Comparison of ENCODE assay signal across 1 cellular context in the genomic region with DNA sequence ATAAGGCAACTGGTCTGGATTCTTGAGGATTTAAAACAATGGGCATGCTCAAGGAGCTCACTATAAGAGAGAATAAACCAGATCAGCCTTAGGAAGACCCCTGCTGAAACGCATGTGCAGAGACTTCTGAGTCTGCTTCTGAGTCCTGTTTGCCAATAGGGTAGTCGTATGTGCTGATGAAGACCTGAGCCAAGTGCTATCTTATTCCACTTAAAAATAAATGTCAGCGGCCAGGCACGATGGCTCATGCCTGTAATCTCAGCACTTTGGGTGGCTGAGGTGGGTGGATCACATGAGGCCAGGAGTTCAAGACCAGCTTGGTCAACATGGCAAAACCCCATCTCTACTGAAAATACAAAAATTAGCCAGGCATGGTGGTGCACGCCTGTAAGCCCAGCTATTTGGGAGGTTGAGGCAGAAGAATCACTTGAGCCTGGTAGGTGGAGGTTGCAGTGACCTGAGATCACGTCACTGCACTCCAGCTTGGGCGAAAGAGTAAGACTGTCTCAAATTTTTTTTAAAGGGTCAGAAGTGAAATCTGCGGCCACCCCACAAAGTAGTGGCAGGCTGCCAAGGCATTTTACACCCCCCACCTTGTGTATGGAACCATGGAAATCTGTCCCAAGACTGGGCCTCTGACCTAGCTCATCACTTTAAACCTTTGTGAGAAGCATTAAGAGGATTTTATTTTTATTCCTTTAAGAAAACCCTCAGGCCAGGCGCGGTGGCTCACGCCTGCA.
TF ChIP-seq lines count a peak whose summit lies in the region.

No MANE protein-coding gene starts in this region.

TF ChIP-seq in WTC11, 78 proteins besides CTCF, POLR2A, EP300 and RAD21 (continued from another document):
- TF ChIP-seq, protein P1, sequence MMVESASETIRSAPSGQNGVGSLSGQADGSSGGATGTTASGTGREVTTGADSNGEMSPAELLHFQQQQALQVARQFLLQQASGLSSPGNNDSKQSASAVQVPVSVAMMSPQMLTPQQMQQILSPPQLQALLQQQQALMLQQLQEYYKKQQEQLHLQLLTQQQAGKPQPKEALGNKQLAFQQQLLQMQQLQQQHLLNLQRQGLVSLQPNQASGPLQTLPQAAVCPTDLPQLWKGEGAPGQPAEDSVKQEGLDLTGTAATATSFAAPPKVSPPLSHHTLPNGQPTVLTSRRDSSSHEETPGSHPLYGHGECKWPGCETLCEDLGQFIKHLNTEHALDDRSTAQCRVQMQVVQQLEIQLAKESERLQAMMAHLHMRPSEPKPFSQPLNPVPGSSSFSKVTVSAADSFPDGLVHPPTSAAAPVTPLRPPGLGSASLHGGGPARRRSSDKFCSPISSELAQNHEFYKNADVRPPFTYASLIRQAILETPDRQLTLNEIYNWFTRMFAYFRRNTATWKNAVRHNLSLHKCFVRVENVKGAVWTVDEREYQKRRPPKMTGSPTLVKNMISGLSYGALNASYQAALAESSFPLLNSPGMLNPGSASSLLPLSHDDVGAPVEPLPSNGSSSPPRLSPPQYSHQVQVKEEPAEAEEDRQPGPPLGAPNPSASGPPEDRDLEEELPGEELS (CRISPR knock-in tag; IDR thresholded peaks at IDR 0.05), result no peak
- TF ChIP-seq ZNF532 (CRISPR knock-in tag; IDR thresholded peaks at IDR 0.05; ENCODE audit: borderline replicate concordance) (no peak), NR3C1 (CRISPR knock-in tag; conservative IDR thresholded peaks at IDR 0.05; ENCODE audit: low read depth) (no peak), GRHL2 (CRISPR knock-in tag; IDR thresholded peaks at IDR 0.05; ENCODE audit: insufficient replicate concordance, severe bottlenecking) (no peak), IRF2 (CRISPR knock-in tag; IDR thresholded peaks at IDR 0.05; ENCODE audit: borderline replicate concordance, low read depth) (no peak), ZNF396 (CRISPR knock-in tag; IDR thresholded peaks at IDR 0.05; ENCODE audit: borderline replicate concordance) (no peak), ETV6 (CRISPR knock-in tag; IDR thresholded peaks at IDR 0.05) (no peak)
- TF ChIP-seq, protein P2, sequence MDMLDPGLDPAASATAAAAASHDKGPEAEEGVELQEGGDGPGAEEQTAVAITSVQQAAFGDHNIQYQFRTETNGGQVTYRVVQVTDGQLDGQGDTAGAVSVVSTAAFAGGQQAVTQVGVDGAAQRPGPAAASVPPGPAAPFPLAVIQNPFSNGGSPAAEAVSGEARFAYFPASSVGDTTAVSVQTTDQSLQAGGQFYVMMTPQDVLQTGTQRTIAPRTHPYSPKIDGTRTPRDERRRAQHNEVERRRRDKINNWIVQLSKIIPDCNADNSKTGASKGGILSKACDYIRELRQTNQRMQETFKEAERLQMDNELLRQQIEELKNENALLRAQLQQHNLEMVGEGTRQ (CRISPR knock-in tag; IDR thresholded peaks at IDR 0.05), result no peak
TF ChIP-seq in WTC11: peak in this region for 0.
